18 cellular contexts compared by ENCODE assay signal in genomic region chr15:85837881-85838280, GRCh38. TPM values are rescaled to one million over a fixed set of nuclear protein-coding genes. Genes with fewer than 3 reads are reported as not detected.
DNase-seq lines count a peak whose midpoint lies in the region; FAIRE-seq and TF ChIP-seq lines count a peak whose summit lies in the region.
"Had no signal": no experiment of that assay in that cellular context is flagged by ENCODE, and none has a peak within 500 bp of the region (broad histone marks: within the 10 kb centered on the region; RNA-seq: fewer than 3 reads in every experiment).

No MANE protein-coding gene starts in this region.

- peaks cover 8% of the 10 kb centered on the region for H3K4me1 ChIP-seq in keratinocyte (ENCODE audit: control insufficient read depth, extremely low read depth, insufficient read depth, low read length)
- peaks cover 0 to 2% of the 10 kb centered on the region in 2 donors for H3K4me1 ChIP-seq in small intestine (ENCODE audit: control insufficient read depth in 2 of 2, insufficient read depth in 1 of 2, low read depth in 1 of 2, low read length in 1 of 2)
- peaks cover 4 to 5% of the 10 kb centered on the region in 2 donors for H3K4me1 ChIP-seq in neuronal stem cell (ENCODE audit: control insufficient read depth in 2 of 2, insufficient read depth in 1 of 2, low read depth in 1 of 2, low read length in 2 of 2)
- H3K4me1 ChIP-seq in tibial nerve, result peaks cover 0 to 11% (median 5%) of the 10 kb centered on the region in 4 donors

- no peaks in the 10 kb centered on the region for H3K36me3 ChIP-seq in keratinocyte (ENCODE audit: control insufficient read depth in 2 of 2, extremely low read depth in 1 of 2, insufficient read depth in 2 of 2, low read length in 2 of 2)
- H3K36me3 ChIP-seq in small intestine (ENCODE audit: control insufficient read depth in 2 of 2, insufficient read depth in 2 of 2, low read length in 2 of 2), result no peaks in the 10 kb centered on the region
- H3K36me3 ChIP-seq in neuronal stem cell (replicated peaks in 1 of 2; ENCODE audit: control insufficient read depth in 2 of 2, insufficient read depth in 2 of 2, low read length in 2 of 2), result no peaks in the 10 kb centered on the region
- no peaks in the 10 kb centered on the region for H3K36me3 ChIP-seq in tibial nerve
- H3K36me3 ChIP-seq: BLaER1 treated with 17β-estradiol and CSF1 and Interleukin-3, amounts not matched to agents 10 nM and 100 nM had no signal

- dilution Hi-C loops in keratinocyte (cut with MboI; ENCODE audit: extremely low pct_ligation_motif_present, low sequenced_read_pairs), result no loop called here

- no peak overlapping the region for H3K27ac ChIP-seq in keratinocyte (ENCODE audit: control insufficient read depth, insufficient read depth, low read length)
- H3K27ac ChIP-seq in small intestine (ENCODE audit: low read depth in 1 of 2, low read length in 1 of 2), result peak overlapping the region; percentile 85 to 94
- H3K27ac ChIP-seq in neuronal stem cell (replicated peaks; ENCODE audit: low read length), result no peak overlapping the region
- H3K27ac ChIP-seq in tibial nerve, result no peak overlapping the region
- H3K27ac ChIP-seq: BLaER1 treated with 17β-estradiol and CSF1 and Interleukin-3, amounts not matched to agents 10 nM and 100 nM had no signal

- H2BK120ac ChIP-seq in neuronal stem cell (ENCODE audit: low read depth, low read length), result no peak overlapping the region

- no peak for TF ChIP-seq POLR2A in tibial nerve (IDR thresholded peaks at IDR 0.05)

- H3K27me3 ChIP-seq in keratinocyte (ENCODE audit: control insufficient read depth, extremely low read depth, insufficient read depth, low read length) (no peaks in the 10 kb centered on the region), small intestine (ENCODE audit: control insufficient read depth in 2 of 2, insufficient read depth in 2 of 2, low read length in 2 of 2) (no peaks in the 10 kb centered on the region), neuronal stem cell (ENCODE audit: control insufficient read depth in 3 of 3, insufficient read depth in 3 of 3, low read depth in 1 of 3, low read length in 3 of 3) (peaks cover 0 to 4% (median 0%) of the 10 kb centered on the region in 3 experiments), tibial nerve (no peaks in the 10 kb centered on the region)

- H2AFZ ChIP-seq in keratinocyte (ENCODE audit: control insufficient read depth, low read length), result peak overlapping the region; percentile 62
- no peak overlapping the region for H2AFZ ChIP-seq in neuronal stem cell (ENCODE audit: low read length)

- no peak overlapping the region for H3K4ac ChIP-seq in neuronal stem cell (ENCODE audit: low read length)

- no peak overlapping the region for H3K14ac ChIP-seq in neuronal stem cell (ENCODE audit: low read length)

- H4K8ac ChIP-seq in neuronal stem cell (ENCODE audit: low read depth, low read length), result no peak overlapping the region

- no peak overlapping the region for H3K23ac ChIP-seq in neuronal stem cell (ENCODE audit: low read depth, low read length, poor library complexity)

- H4K91ac ChIP-seq in neuronal stem cell (ENCODE audit: low read depth, low read length, poor library complexity), result no peak overlapping the region

- no peak overlapping the region for H2BK15ac ChIP-seq in neuronal stem cell (ENCODE audit: low read length)

- H3K4me3 ChIP-seq in keratinocyte (ENCODE audit: control insufficient read depth in 2 of 3, extremely low read depth in 1 of 3, insufficient read depth in 2 of 3, low read depth in 1 of 3, low read length in 3 of 3) (no peak overlapping the region), small intestine (ENCODE audit: low read depth in 1 of 2, low read length in 2 of 2) (no peak overlapping the region), neuronal stem cell (ENCODE audit: low read length in 2 of 2) (no peak overlapping the region), tibial nerve (no peak overlapping the region)
- H3K4me3 ChIP-seq: BLaER1 treated with 17β-estradiol and CSF1 and Interleukin-3, amounts not matched to agents 10 nM and 100 nM had no signal

- FAIRE-seq in keratinocyte (lab: Jason Lieb, UNC), result no peak
- FAIRE-seq in small intestine (lab: Jason Lieb, UNC), result no peak

- no peak for TF ChIP-seq CTCF in keratinocyte (optimal IDR thresholded peaks at IDR 0.05 in 1 of 3, IDR thresholded peaks at IDR 0.05 in 1 of 3, conservative IDR thresholded peaks at IDR 0.05 in 1 of 3; ENCODE audit: extremely low read depth in 1 of 3, insufficient read depth in 2 of 3, low read length in 3 of 3)
- no peak for TF ChIP-seq CTCF in tibial nerve (IDR thresholded peaks at IDR 0.05)

- no peaks in the 10 kb centered on the region for H3K79me1 ChIP-seq in neuronal stem cell (ENCODE audit: low read depth, low read length)

- H2BK5ac ChIP-seq in neuronal stem cell (ENCODE audit: low read length), result no peak overlapping the region

- H3K9me1 ChIP-seq in keratinocyte (ENCODE audit: control insufficient read depth, extremely low read depth, insufficient read depth, low read length), result no peaks in the 10 kb centered on the region

- H2BK12ac ChIP-seq in neuronal stem cell (ENCODE audit: low read length), result no peak overlapping the region

- H3K79me2 ChIP-seq in keratinocyte (ENCODE audit: control insufficient read depth, insufficient read depth, low read length), result no peaks in the 10 kb centered on the region

- H3K18ac ChIP-seq in neuronal stem cell (ENCODE audit: low read length), result no peak overlapping the region

- TF ChIP-seq EP300 in tibial nerve (IDR thresholded peaks at IDR 0.05), result no peak

- no peaks in the 10 kb centered on the region for H3K9me3 ChIP-seq in keratinocyte (ENCODE audit: control insufficient read depth, low read depth, low read length)
- H3K9me3 ChIP-seq in small intestine (ENCODE audit: control insufficient read depth, low read depth), result no peaks in the 10 kb centered on the region
- no peaks in the 10 kb centered on the region for H3K9me3 ChIP-seq in neuronal stem cell (replicated peaks in 1 of 2; ENCODE audit: control insufficient read depth in 2 of 2, insufficient read depth in 1 of 2, low read depth in 1 of 2, low read length in 2 of 2)
- no peaks in the 10 kb centered on the region for H3K9me3 ChIP-seq in tibial nerve
- H3K9me3 ChIP-seq: BLaER1 treated with 17β-estradiol and CSF1 and Interleukin-3, amounts not matched to agents 10 nM and 100 nM had no signal

- no peak overlapping the region for H2AK5ac ChIP-seq in neuronal stem cell (ENCODE audit: low read depth, low read length)

- no peak overlapping the region for H3K4me2 ChIP-seq in keratinocyte (ENCODE audit: control insufficient read depth, extremely low read depth, insufficient read depth, low read depth, low read length)
- H3K4me2 ChIP-seq in neuronal stem cell (ENCODE audit: insufficient read depth, low read length, poor library complexity, severe bottlenecking), result no peak overlapping the region
- H3K4me2 ChIP-seq: BLaER1 treated with 17β-estradiol and CSF1 and Interleukin-3, amounts not matched to agents 10 nM and 100 nM had no signal

- no peaks in the 10 kb centered on the region for H4K20me1 ChIP-seq in keratinocyte (ENCODE audit: control insufficient read depth, extremely low read depth, insufficient read depth, low read length)
- H4K20me1 ChIP-seq: BLaER1 treated with 17β-estradiol and CSF1 and Interleukin-3, amounts not matched to agents 10 nM and 100 nM had no signal

- H3K9ac ChIP-seq in keratinocyte (ENCODE audit: control insufficient read depth, extremely low read depth, insufficient read depth, low read length) (no peak overlapping the region), neuronal stem cell (ENCODE audit: low read depth, low read length, poor library complexity) (no peak overlapping the region)
- H3K9ac ChIP-seq: BLaER1 treated with 17β-estradiol and CSF1 and Interleukin-3, amounts not matched to agents 10 nM and 100 nM had no signal

- 14 to 39% (median 38%) methylated on average over 2 of the region's 2 CpGs for WGBS in small intestine, 3 donors
- WGBS in neuronal stem cell (ENCODE audit: extremely low coverage in 2 of 2, insufficient read length in 2 of 2, insufficient replicate concordance in 1 of 2), 2 donors, result no CpG with 5 or more reads among the region's 2 CpGs
- 86 to 90% methylated on average over 2 of the region's 2 CpGs for WGBS in tibial nerve, 2 donors

- DNase-seq in DMS153 (lab: John Stamatoyannopoulos, UW), result peak; percentile 2
- no peak for DNase-seq in DMS153 treated with DMSO at 0.1 percent for 48 hours (lab: John Stamatoyannopoulos, UW; ENCODE audit: unreplicated experiment)
- DNase-seq in NCI-H526 treated with DMSO at 0.1 percent for 48 hours (lab: John Stamatoyannopoulos, UW), result peak; percentile 44
- DNase-seq in keratinocyte (ENCODE audit: low read depth, low spot score), result no peak
- peak; percentile 31 for DNase-seq in small intestine
- no peak for DNase-seq in neuronal stem cell (ENCODE audit: low spot score)
- DNase-seq in tibial nerve (ENCODE audit: low spot score in 2 of 2), result no peak
- no peak for DNase-seq in C1 segment of cervical spinal cord (lab: John Stamatoyannopoulos, UW)
- DNase-seq: 8988T, GOT3, HFFc6, KBM-7, NCI-H1048, NCI-H2081 treated with DMSO at 0.1 percent for 48 hours, NCI-H226, NCI-H69, PC-3 had no signal

RNA-seq across cellular contexts. Expression of gene KLHL25, which starts 43.2 kb away (rescaled TPM):
- polyA plus RNA-seq in keratinocyte (2.1 to 4.4 TPM (median 2.7 TPM) in 3 replicates), small intestine (1 to 10 TPM; 7.6 to 9.5 (median 8.3) TPM)
- polyA plus RNA-seq in keratinocyte (2011; ENCODE audit: low read depth), result 0.60 TPM
- 1.5 and 2.4 TPM in 2 replicates for polyA plus RNA-seq in keratinocyte (2011; cell fraction: cytosol; rRNA removed)
- 5.1 and 6.5 TPM in 2 replicates for polyA plus RNA-seq in keratinocyte (2011; cell fraction: nucleus; rRNA removed)
- 2.7 and 2.8 TPM in 2 replicates for polyA plus RNA-seq in keratinocyte (2012; ENCODE audit: low replicate concordance)
- 3.1 to 7.2 TPM (median 4.1 TPM) in 3 replicates for polyA minus RNA-seq in keratinocyte
- polyA minus RNA-seq in keratinocyte (2011; cell fraction: cytosol; rRNA and poly(A)+ RNA removed), result 3.3 TPM
- polyA minus RNA-seq in keratinocyte (2011; cell fraction: nucleus; rRNA and poly(A)+ RNA removed), result 5.3 and 5.4 TPM in 2 replicates
- 5.8 TPM for polyA plus RNA-seq in neuronal stem cell (2013, experiment 1 of 2)
- 5.8 TPM for polyA plus RNA-seq in neuronal stem cell (2013, experiment 2 of 2)
- 10 to 100 TPM in 3 of 4 donors, 1 to 10 TPM in 1; 8.4 to 34.2 (median 12.6) TPM for total RNA-seq in tibial nerve

Comparison
In these comparisons a context has a peak if more than half of its experiments do, and no peak if none do; other contexts are left out.
1. DNase-seq: peak in DMS153 (single experiment), NCI-H526 treated with DMSO at 0.1 percent for 48 hours (single experiment) and small intestine (single experiment); none in DMS153 treated with DMSO at 0.1 percent for 48 hours (single experiment), keratinocyte (single experiment), neuronal stem cell (single experiment), tibial nerve (0 of 2) and C1 segment of cervical spinal cord (0 of 14).
2. H3K27ac ChIP-seq: peak in small intestine (2 of 2); none in keratinocyte (single experiment), neuronal stem cell (single experiment) and tibial nerve (0 of 4).